Comparison of ENCODE assay signal across 23 cellular contexts in genomic region chr9:129054163-129054851, GRCh38. TPM values are rescaled to one million over a fixed set of nuclear protein-coding genes. Genes with fewer than 3 reads are reported as not detected.
A peak's percentile ranks its signal among the peaks of the same experiment; 100 is the strongest.
DNase-seq lines count a peak whose midpoint lies in the region; ATAC-seq, FAIRE-seq and TF ChIP-seq lines count a peak whose summit lies in the region.
"Had no signal": no experiment of that assay in that cellular context is flagged by ENCODE, and none has a peak within 500 bp of the region (broad histone marks: within the 10 kb centered on the region; RNA-seq: fewer than 3 reads in every experiment).

No MANE protein-coding gene starts in this region.

- H4K91ac ChIP-seq in IMR-90 (ENCODE audit: insufficient read depth, low read depth, low read length), result no peak overlapping the region

- intact Hi-C loops in CD8-positive, alpha-beta T cell (cut with DNase I, micrococcal nuclease), result no loop called here
- intact Hi-C loops in IMR-90 (cut with micrococcal nuclease), result no loop called here
- intact Hi-C loops in activated T-helper 2 cell treated with anti-CD3 and anti-CD28 coated beads, Interferon-gamma antibody, Interleukin-2, Interleukin-4, amounts not matched to agents 10 μg/mL and 5 μg/mL and 100 μg/mL, durations not matched to agents 14 hours and 24 hours and 36 hours (cut with micrococcal nuclease), result no loop called here

- WGBS in IMR-90 (ENCODE audit: extremely low coverage in 2 of 2, insufficient read length in 1 of 2), 2 experiments, result 95% methylated on average over 2 of the region's 5 CpGs; no CpG with 5 or more reads in 1 of the 2 experiments

- TF ChIP-seq CTCF in CD8-positive, alpha-beta T cell (IDR thresholded peaks at IDR 0.05), result no peak
- TF ChIP-seq CTCF in IMR-90 (conservative IDR thresholded peaks at IDR 0.05; ENCODE audit: low read depth, low read length) (no peak), astrocyte (IDR thresholded peaks at IDR 0.05; ENCODE audit: insufficient read depth, low read depth, low read length) (no peak), foreskin fibroblast (IDR thresholded peaks at IDR 0.05; ENCODE audit: low read depth, low read length) (no peak)

- no peak overlapping the region for H3K4me3 Mint-ChIP-seq in CD8-positive, alpha-beta T cell
- H3K4me3 Mint-ChIP-seq in astrocyte (ENCODE audit: unreplicated experiment), result peak overlapping the region; percentile 8
- no peak overlapping the region for H3K4me3 Mint-ChIP-seq in activated T-helper 2 cell treated with anti-CD3 and anti-CD28 coated beads, Interferon-gamma antibody, Interleukin-2, Interleukin-4, amounts not matched to agents 10 μg/mL and 5 μg/mL and 100 μg/mL, durations not matched to agents 14 hours and 24 hours and 36 hours (ENCODE audit: low read depth)
- H3K4me3 Mint-ChIP-seq in naive thymus-derived CD8-positive, alpha-beta T cell, result no peak overlapping the region

- no peak for TF ChIP-seq RAD21 in IMR-90 (IDR thresholded peaks at IDR 0.05; ENCODE audit: low read length)

- peaks cover 18% of the 10 kb centered on the region for H3K36me3 ChIP-seq in CD8-positive, alpha-beta T cell (ENCODE audit: insufficient read depth, low read length)
- peaks cover 21% of the 10 kb centered on the region for H3K36me3 ChIP-seq in IMR-90 (ENCODE audit: control insufficient read depth, insufficient read depth, low read length)
- H3K36me3 ChIP-seq in astrocyte (ENCODE audit: insufficient read depth, low read length), result no peaks in the 10 kb centered on the region

- POLR2A ChIA-PET in CD8-positive, alpha-beta T cell (lab: Charles Lee), result no interaction called here
- POLR2A ChIA-PET in IMR-90 (lab: Charles Lee; ENCODE audit: unreplicated experiment), result interaction anchor here (0.7 kb wide), 1 partner anchor 562 kb away, joined by 4 read pairs; no protein-coding TSS in a partner anchor
- POLR2A ChIA-PET in naive thymus-derived CD8-positive, alpha-beta T cell (lab: Charles Lee), result no interaction called here

- dilution Hi-C loops in IMR-90 (cut with HindIII; ENCODE audit: low sequenced_read_pairs, unreplicated experiment), result no loop called here

- H3K4me2 ChIP-seq in IMR-90 (ENCODE audit: low read depth, low read length) (no peak overlapping the region), astrocyte (ENCODE audit: low read length) (no peak overlapping the region)

- no peak overlapping the region for H2BK120ac ChIP-seq in IMR-90 (ENCODE audit: low read depth, low read length)

- no peak overlapping the region for H3K18ac ChIP-seq in IMR-90 (ENCODE audit: low read depth, low read length)

- H3K36me3 Mint-ChIP-seq in CD8-positive, alpha-beta T cell, result peaks cover 50% of the 10 kb centered on the region
- peaks cover 7% of the 10 kb centered on the region for H3K36me3 Mint-ChIP-seq in astrocyte (ENCODE audit: low read depth, unreplicated experiment)
- H3K36me3 Mint-ChIP-seq in activated T-helper 2 cell treated with anti-CD3 and anti-CD28 coated beads, Interferon-gamma antibody, Interleukin-2, Interleukin-4, amounts not matched to agents 10 μg/mL and 5 μg/mL and 100 μg/mL, durations not matched to agents 14 hours and 24 hours and 36 hours (ENCODE audit: low read depth), result peaks cover 5% of the 10 kb centered on the region
- H3K36me3 Mint-ChIP-seq in naive thymus-derived CD8-positive, alpha-beta T cell, result peaks cover 0 to 80% (median 9%) of the 10 kb centered on the region in 3 donors

- no peaks in the 10 kb centered on the region for H3K9me3 Mint-ChIP-seq in CD8-positive, alpha-beta T cell
- H3K9me3 Mint-ChIP-seq in astrocyte (ENCODE audit: unreplicated experiment), result no peaks in the 10 kb centered on the region
- no peaks in the 10 kb centered on the region for H3K9me3 Mint-ChIP-seq in activated T-helper 2 cell treated with anti-CD3 and anti-CD28 coated beads, Interferon-gamma antibody, Interleukin-2, Interleukin-4, amounts not matched to agents 10 μg/mL and 5 μg/mL and 100 μg/mL, durations not matched to agents 14 hours and 24 hours and 36 hours
- no peaks in the 10 kb centered on the region for H3K9me3 Mint-ChIP-seq in naive thymus-derived CD8-positive, alpha-beta T cell

- H3K9me1 ChIP-seq in IMR-90 (ENCODE audit: insufficient read depth, low read length), result peaks cover 4% of the 10 kb centered on the region; the same call in 1 of the 2 replicates

- no peak overlapping the region for H2BK15ac ChIP-seq in IMR-90 (ENCODE audit: low read depth, low read length)

- H2AK5ac ChIP-seq in IMR-90 (ENCODE audit: low read depth, low read length), result no peak overlapping the region

- H3K27me3 Mint-ChIP-seq in CD8-positive, alpha-beta T cell (ENCODE audit: low read depth), result no peaks in the 10 kb centered on the region
- no peaks in the 10 kb centered on the region for H3K27me3 Mint-ChIP-seq in astrocyte (ENCODE audit: low read depth, unreplicated experiment)
- H3K27me3 Mint-ChIP-seq in activated T-helper 2 cell treated with anti-CD3 and anti-CD28 coated beads, Interferon-gamma antibody, Interleukin-2, Interleukin-4, amounts not matched to agents 10 μg/mL and 5 μg/mL and 100 μg/mL, durations not matched to agents 14 hours and 24 hours and 36 hours (ENCODE audit: low read depth), result no peaks in the 10 kb centered on the region
- H3K27me3 Mint-ChIP-seq in naive thymus-derived CD8-positive, alpha-beta T cell, result no peaks in the 10 kb centered on the region

- CTCF ChIA-PET in CD8-positive, alpha-beta T cell (lab: Charles Lee), result no interaction called here
- CTCF ChIA-PET in IMR-90 (lab: Yijun Ruan, JAX), result no interaction called here

- H3K79me2 ChIP-seq in astrocyte (ENCODE audit: insufficient read depth, low read length), result no peaks in the 10 kb centered on the region

- no peak overlapping the region for H3K23ac ChIP-seq in IMR-90 (ENCODE audit: low read depth, low read length)

- no peak overlapping the region for H3K9ac ChIP-seq in IMR-90 (ENCODE audit: low read depth, low read length)
- H3K9ac ChIP-seq in astrocyte (ENCODE audit: low read length), result no peak overlapping the region

- no peak for FAIRE-seq in astrocyte (lab: Jason Lieb, UNC)
- FAIRE-seq: D721Med, GM12878, H1, HepG2, K562 had no signal

- H3K4me1 ChIP-seq in CD8-positive, alpha-beta T cell (ENCODE audit: insufficient read depth, low read length), result no peaks in the 10 kb centered on the region
- H3K4me1 ChIP-seq in IMR-90 (ENCODE audit: control insufficient read depth, insufficient read depth, low read length) (no peaks in the 10 kb centered on the region), astrocyte (ENCODE audit: insufficient read depth, low read length) (peaks cover 6% of the 10 kb centered on the region)
- H3K4me1 ChIP-seq: SJCRH30 had no signal

- H4K8ac ChIP-seq in IMR-90 (ENCODE audit: low read depth in 2 of 2, low read length in 2 of 2), result no peak overlapping the region

- H2BK20ac ChIP-seq in IMR-90 (ENCODE audit: low read depth, low read length), result no peak overlapping the region

- H3K4me3 ChIP-seq in CD8-positive, alpha-beta T cell (ENCODE audit: low read depth, low read length), result no peak overlapping the region
- no peak overlapping the region for H3K4me3 ChIP-seq in IMR-90 (ENCODE audit: insufficient read depth, low read depth, low read length)
- no peak overlapping the region for H3K4me3 ChIP-seq in astrocyte (ENCODE audit: insufficient read depth, low read depth, low read length)
- no peak overlapping the region for H3K4me3 ChIP-seq in foreskin fibroblast (ENCODE audit: low read depth in 1 of 2, low read length in 2 of 2)
- H3K4me3 ChIP-seq: GM12878, K562, SJCRH30 had no signal

- no peak overlapping the region for H3K4ac ChIP-seq in IMR-90 (ENCODE audit: low read depth, low read length)

- no TSS peak for BruUV-seq in IMR-90 (replicated peaks; lab: Mats Ljungman, UMichigan)

- H3K9me3 ChIP-seq in CD8-positive, alpha-beta T cell (ENCODE audit: low read length), result no peaks in the 10 kb centered on the region
- H3K9me3 ChIP-seq in IMR-90 (ENCODE audit: control insufficient read depth, insufficient read depth, low read length) (no peaks in the 10 kb centered on the region), astrocyte (ENCODE audit: insufficient read depth, low read depth, low read length) (no peaks in the 10 kb centered on the region)
- H3K9me3 ChIP-seq: SJCRH30 had no signal

- H3K4me1 Mint-ChIP-seq in CD8-positive, alpha-beta T cell (ENCODE audit: low read depth), result no peaks in the 10 kb centered on the region
- H3K4me1 Mint-ChIP-seq in astrocyte (ENCODE audit: low read depth, unreplicated experiment), result no peaks in the 10 kb centered on the region
- no peaks in the 10 kb centered on the region for H3K4me1 Mint-ChIP-seq in activated T-helper 2 cell treated with anti-CD3 and anti-CD28 coated beads, Interferon-gamma antibody, Interleukin-2, Interleukin-4, amounts not matched to agents 10 μg/mL and 5 μg/mL and 100 μg/mL, durations not matched to agents 14 hours and 24 hours and 36 hours (ENCODE audit: low read depth)
- peaks cover 0 to 3% (median under 1%) of the 10 kb centered on the region in 4 donors for H3K4me1 Mint-ChIP-seq in naive thymus-derived CD8-positive, alpha-beta T cell

- in situ Hi-C loops in IMR-90 (cut with MboI; ENCODE audit: low sequenced_read_pairs), result no loop called here

- peak overlapping the region; percentile 11 for H3K27ac Mint-ChIP-seq in CD8-positive, alpha-beta T cell
- no peak overlapping the region for H3K27ac Mint-ChIP-seq in astrocyte (ENCODE audit: unreplicated experiment)
- H3K27ac Mint-ChIP-seq in activated T-helper 2 cell treated with anti-CD3 and anti-CD28 coated beads, Interferon-gamma antibody, Interleukin-2, Interleukin-4, amounts not matched to agents 10 μg/mL and 5 μg/mL and 100 μg/mL, durations not matched to agents 14 hours and 24 hours and 36 hours, result no peak overlapping the region
- peak overlapping the region in 1 of 10 donors; percentile 24 for H3K27ac Mint-ChIP-seq in naive thymus-derived CD8-positive, alpha-beta T cell

- no peak for TF ChIP-seq POLR2A in IMR-90 (IDR thresholded peaks at IDR 0.05; ENCODE audit: low read depth, low read length)

- no peak overlapping the region for H3K56ac ChIP-seq in IMR-90 (ENCODE audit: extremely low read depth, insufficient read depth, low read length)

- DNase-seq in CD8-positive, alpha-beta T cell, result no peak
- DNase-seq in IMR-90 (peak; percentile 46), astrocyte (ENCODE audit: low read depth) (no peak), foreskin fibroblast (peak; percentile 16 to 28)
- no peak for DNase-seq in activated T-helper 2 cell treated with anti-CD3 and anti-CD28 coated beads, Interferon-gamma antibody, Interleukin-2, Interleukin-4, amounts not matched to agents 10 μg/mL and 5 μg/mL and 100 μg/mL, durations not matched to agents 14 hours and 24 hours and 36 hours (ENCODE audit: low spot score)
- DNase-seq in naive thymus-derived CD8-positive, alpha-beta T cell, result no peak
- DNase-seq: DMS53, Kasumi-1, MV-4-11, NCI-H1105, NCI-H1436 treated with DMSO at 0.1 percent for 48 hours, NCI-H2029, NCI-H446, NCI-H524 treated with DMSO at 0.1 percent for 48 hours, NCI-H774, SJCRH30 had no signal

- H2BK5ac ChIP-seq in IMR-90 (ENCODE audit: low read depth, low read length, poor library complexity, severe bottlenecking), result no peak overlapping the region

- no peak overlapping the region for H3K27ac ChIP-seq in CD8-positive, alpha-beta T cell (ENCODE audit: low read depth, low read length)
- H3K27ac ChIP-seq in IMR-90 (ENCODE audit: insufficient read depth, low read length) (no peak overlapping the region), astrocyte (ENCODE audit: low read depth, low read length) (no peak overlapping the region)
- H3K27ac ChIP-seq: SJCRH30 had no signal

- no peak overlapping the region for H2AK9ac ChIP-seq in IMR-90 (replicated peaks; ENCODE audit: low read depth, low read length, poor library complexity)

- H3K14ac ChIP-seq in IMR-90 (replicated peaks; ENCODE audit: low read depth, low read length), result no peak overlapping the region

- H4K20me1 ChIP-seq in IMR-90 (ENCODE audit: insufficient read depth, low read length) (no peaks in the 10 kb centered on the region), astrocyte (ENCODE audit: insufficient read depth, low read length) (no peaks in the 10 kb centered on the region)

- H3K79me1 ChIP-seq in IMR-90 (ENCODE audit: low read depth in 1 of 2, low read length in 2 of 2), result peaks cover 0 to 8% of the 10 kb centered on the region in 2 experiments; a peak in 1 of 4 replicates

- ATAC-seq in CD8-positive, alpha-beta T cell, result no peak
- ATAC-seq in IMR-90 (ENCODE audit: low read depth), result peak; percentile 79
- no peak for ATAC-seq in naive thymus-derived CD8-positive, alpha-beta T cell
- no peak for ATAC-seq in GM21737 (IDR thresholded peaks at IDR 0.05; ENCODE audit: unreplicated experiment)
- ATAC-seq: GM12878, HepG2, K562, SK-N-SH treated with all-trans-retinoic acid at 6 μM for 48 hours had no signal

- H4K5ac ChIP-seq in IMR-90 (ENCODE audit: low read depth, low read length), result no peak overlapping the region

- no peak overlapping the region for H2AFZ ChIP-seq in IMR-90 (replicated peaks; ENCODE audit: low read length, poor library complexity)
- H2AFZ ChIP-seq in astrocyte (ENCODE audit: low read depth, low read length), result no peak overlapping the region

- H3K27me3 ChIP-seq in CD8-positive, alpha-beta T cell (ENCODE audit: insufficient read depth, low read length), result no peaks in the 10 kb centered on the region
- H3K27me3 ChIP-seq in IMR-90 (ENCODE audit: control insufficient read depth, insufficient read depth, low read length) (no peaks in the 10 kb centered on the region), astrocyte (ENCODE audit: insufficient read depth, low read length) (no peaks in the 10 kb centered on the region)
- H3K27me3 ChIP-seq: SJCRH30 had no signal

RNA-seq across cellular contexts. Expression of gene MIGA2, which starts 17.9 kb away (rescaled TPM):
- 10 to 100 TPM; 63.5 to 69.0 TPM for total RNA-seq in CD8-positive, alpha-beta T cell
- 9.7 and 12.5 TPM in 2 replicates for total RNA-seq in IMR-90 (2012; rRNA removed)
- 25.3 and 25.9 TPM in 2 replicates for polyA plus RNA-seq in IMR-90 (2012; rRNA removed)
- polyA plus RNA-seq in IMR-90 (2012; cell fraction: cytosol; rRNA removed), result 22.2 and 23.0 TPM in 2 replicates
- polyA plus RNA-seq in IMR-90 (2012; cell fraction: nucleus; rRNA removed; ENCODE audit: low replicate concordance), result 87.9 and 243 TPM in 2 replicates
- total RNA-seq in astrocyte, result 23.1 and 23.8 TPM in 2 replicates
- total RNA-seq in activated T-helper 2 cell treated with anti-CD3 and anti-CD28 coated beads, Interferon-gamma antibody, Interleukin-2, Interleukin-4, amounts not matched to agents 10 μg/mL and 5 μg/mL and 100 μg/mL, durations not matched to agents 14 hours and 24 hours and 36 hours, result 41.5 and 41.7 TPM in 2 replicates
- total RNA-seq in naive thymus-derived CD8-positive, alpha-beta T cell, result 10 to 100 TPM; 77.9 to 88.3 TPM
- 10 to 100 TPM in 1 of 3 donors, 1 to 10 TPM in 2; 5.9 to 11.3 (median 7.2) TPM for polyA plus RNA-seq in naive thymus-derived CD8-positive, alpha-beta T cell

RNA-seq across cellular contexts. Expression of gene SH3GLB2, which starts 26.2 kb away (rescaled TPM):
- total RNA-seq in CD8-positive, alpha-beta T cell, result 10 to 100 TPM; 64.9 to 68.3 TPM
- total RNA-seq in IMR-90 (2012; rRNA removed) (26.4 and 36.4 TPM in 2 replicates), astrocyte (35.0 and 38.0 TPM in 2 replicates)
- polyA plus RNA-seq in IMR-90 (2012; rRNA removed), result 68.4 and 72.1 TPM in 2 replicates
- 29.3 and 50.5 TPM in 2 replicates for polyA plus RNA-seq in IMR-90 (2012; cell fraction: cytosol; rRNA removed)
- polyA plus RNA-seq in IMR-90 (2012; cell fraction: nucleus; rRNA removed; ENCODE audit: low replicate concordance), result 357 and 697 TPM in 2 replicates
- 71.5 and 73.4 TPM in 2 replicates for total RNA-seq in activated T-helper 2 cell treated with anti-CD3 and anti-CD28 coated beads, Interferon-gamma antibody, Interleukin-2, Interleukin-4, amounts not matched to agents 10 μg/mL and 5 μg/mL and 100 μg/mL, durations not matched to agents 14 hours and 24 hours and 36 hours
- 100 to 1,000 TPM; 109 to 113 TPM for total RNA-seq in naive thymus-derived CD8-positive, alpha-beta T cell
- 10 to 100 TPM; 21.7 to 40.9 (median 37.8) TPM for polyA plus RNA-seq in naive thymus-derived CD8-positive, alpha-beta T cell

RNA-seq across cellular contexts. Expression of gene DOLPP1, which starts 26.6 kb away (rescaled TPM):
- 1 to 10 TPM; 4.6 to 5.1 TPM for total RNA-seq in CD8-positive, alpha-beta T cell
- total RNA-seq in IMR-90 (2012; rRNA removed) (6.7 and 7.0 TPM in 2 replicates), astrocyte (14.9 and 17.9 TPM in 2 replicates)
- 16.5 and 17.1 TPM in 2 replicates for polyA plus RNA-seq in IMR-90 (2012; rRNA removed)
- 15.2 and 19.2 TPM in 2 replicates for polyA plus RNA-seq in IMR-90 (2012; cell fraction: cytosol; rRNA removed)
- 8.7 and 13.8 TPM in 2 replicates for polyA plus RNA-seq in IMR-90 (2012; cell fraction: nucleus; rRNA removed; ENCODE audit: low replicate concordance)
- 20.2 and 22.9 TPM in 2 replicates for total RNA-seq in activated T-helper 2 cell treated with anti-CD3 and anti-CD28 coated beads, Interferon-gamma antibody, Interleukin-2, Interleukin-4, amounts not matched to agents 10 μg/mL and 5 μg/mL and 100 μg/mL, durations not matched to agents 14 hours and 24 hours and 36 hours
- total RNA-seq in naive thymus-derived CD8-positive, alpha-beta T cell, result 10 to 100 TPM in 1 of 2 experiments, 1 to 10 TPM in 1; 9.5 to 11.1 TPM
- 1 to 10 TPM; 5.7 to 7.9 (median 7.1) TPM for polyA plus RNA-seq in naive thymus-derived CD8-positive, alpha-beta T cell

RNA-seq across cellular contexts. Expression of gene CRAT, which starts 56.3 kb away (rescaled TPM):
- total RNA-seq in CD8-positive, alpha-beta T cell, result 1 to 10 TPM; 5.6 to 6.3 TPM
- total RNA-seq in IMR-90 (2012; rRNA removed) (18.8 and 19.7 TPM in 2 replicates), astrocyte (21.2 and 25.3 TPM in 2 replicates)
- 41.6 and 44.2 TPM in 2 replicates for polyA plus RNA-seq in IMR-90 (2012; rRNA removed)
- 27.4 and 55.2 TPM in 2 replicates for polyA plus RNA-seq in IMR-90 (2012; cell fraction: cytosol; rRNA removed)
- 55.4 and 116 TPM in 2 replicates for polyA plus RNA-seq in IMR-90 (2012; cell fraction: nucleus; rRNA removed; ENCODE audit: low replicate concordance)
- total RNA-seq in activated T-helper 2 cell treated with anti-CD3 and anti-CD28 coated beads, Interferon-gamma antibody, Interleukin-2, Interleukin-4, amounts not matched to agents 10 μg/mL and 5 μg/mL and 100 μg/mL, durations not matched to agents 14 hours and 24 hours and 36 hours, result 13.6 and 14.3 TPM in 2 replicates
- total RNA-seq in naive thymus-derived CD8-positive, alpha-beta T cell, result 10 to 100 TPM; 10.9 to 11.3 TPM
- 10 to 100 TPM; 10.7 to 15.5 (median 11.9) TPM for polyA plus RNA-seq in naive thymus-derived CD8-positive, alpha-beta T cell

RNA-seq across cellular contexts. Expression of gene PTPA, which starts 56.9 kb away (rescaled TPM):
- total RNA-seq in CD8-positive, alpha-beta T cell, result 10 to 100 TPM; 24.7 to 26.8 TPM
- total RNA-seq in IMR-90 (2012; rRNA removed) (93.6 and 124 TPM in 2 replicates), astrocyte (122 and 134 TPM in 2 replicates)
- polyA plus RNA-seq in IMR-90 (2012; rRNA removed), result 141 and 149 TPM in 2 replicates
- polyA plus RNA-seq in IMR-90 (2012; cell fraction: cytosol; rRNA removed), result 88.4 and 129 TPM in 2 replicates
- 78.9 and 134 TPM in 2 replicates for polyA plus RNA-seq in IMR-90 (2012; cell fraction: nucleus; rRNA removed; ENCODE audit: low replicate concordance)
- 106 and 112 TPM in 2 replicates for total RNA-seq in activated T-helper 2 cell treated with anti-CD3 and anti-CD28 coated beads, Interferon-gamma antibody, Interleukin-2, Interleukin-4, amounts not matched to agents 10 μg/mL and 5 μg/mL and 100 μg/mL, durations not matched to agents 14 hours and 24 hours and 36 hours
- total RNA-seq in naive thymus-derived CD8-positive, alpha-beta T cell, result 10 to 100 TPM; 59.7 to 60.6 TPM
- 10 to 100 TPM; 13.7 to 15.5 (median 14.2) TPM for polyA plus RNA-seq in naive thymus-derived CD8-positive, alpha-beta T cell

Comparison
In these comparisons a context has a peak if more than half of its experiments do, and no peak if none do; other contexts are left out.
1. DNase-seq: peak in IMR-90 (single experiment) and foreskin fibroblast (2 of 2); none in CD8-positive, alpha-beta T cell (0 of 7), astrocyte (single experiment), activated T-helper 2 cell treated with anti-CD3 and anti-CD28 coated beads, Interferon-gamma antibody, Interleukin-2, Interleukin-4, amounts not matched to agents 10 μg/mL and 5 μg/mL and 100 μg/mL, durations not matched to agents 14 hours and 24 hours and 36 hours (single experiment) and naive thymus-derived CD8-positive, alpha-beta T cell (0 of 10).